Comparison of ENCODE assay signal across 11 cellular contexts in genomic region chr4:8189551-8190466, GRCh38. TPM values are rescaled to one million over a fixed set of nuclear protein-coding genes. Genes with fewer than 3 reads are reported as not detected.
DNase-seq lines count a peak whose midpoint lies in the region; ATAC-seq, FAIRE-seq and TF ChIP-seq lines count a peak whose summit lies in the region.
"Had no signal": no experiment of that assay in that cellular context is flagged by ENCODE, and none has a peak within 500 bp of the region (broad histone marks: within the 10 kb centered on the region; RNA-seq: fewer than 3 reads in every experiment).

No MANE protein-coding gene starts in this region.

- H3K9me3 ChIP-seq in BLaER1 treated with 17β-estradiol and CSF1 and Interleukin-3, amounts not matched to agents 10 nM and 100 nM (replicated peaks in 1 of 11), result no peaks in the 10 kb centered on the region
- H3K9me3 ChIP-seq in T-helper 17 cell (ENCODE audit: control insufficient read depth, low read length, poor library complexity, severe bottlenecking) (no peaks in the 10 kb centered on the region), gastroesophageal sphincter (no peaks in the 10 kb centered on the region), prostate gland (no peaks in the 10 kb centered on the region)

- peak overlapping the region in 9 of 11 experiments; percentile 55 to 83 (median 70); a peak in 14 of 22 replicates for H3K27ac ChIP-seq in BLaER1 treated with 17β-estradiol and CSF1 and Interleukin-3, amounts not matched to agents 10 nM and 100 nM
- peak overlapping the region in 3 of 4 donors; percentile 74 to 78 (median 75) for H3K27ac ChIP-seq in gastroesophageal sphincter
- H3K27ac ChIP-seq in prostate gland, result peak overlapping the region; percentile 54 to 71

- no peak for TF ChIP-seq CTCF in gastroesophageal sphincter (IDR thresholded peaks at IDR 0.05)
- TF ChIP-seq CTCF in prostate gland (IDR thresholded peaks at IDR 0.05), result no peak

- TF ChIP-seq POLR2A in gastroesophageal sphincter (IDR thresholded peaks at IDR 0.05), result no peak
- TF ChIP-seq POLR2A in prostate gland (IDR thresholded peaks at IDR 0.05), result no peak

- peak overlapping the region; percentile 57 for H3K27ac Mint-ChIP-seq in T-helper 17 cell
- H3K27ac Mint-ChIP-seq: nephron progenitor cell had no signal

- H3K4me3 ChIP-seq in BLaER1 treated with 17β-estradiol and CSF1 and Interleukin-3, amounts not matched to agents 10 nM and 100 nM, result no peak overlapping the region; a peak in 1 of 20 replicates
- H3K4me3 ChIP-seq in gastroesophageal sphincter, result no peak overlapping the region
- H3K4me3 ChIP-seq in prostate gland, result no peak overlapping the region

- no peaks in the 10 kb centered on the region for H4K20me1 ChIP-seq in BLaER1 treated with 17β-estradiol and CSF1 and Interleukin-3, amounts not matched to agents 10 nM and 100 nM

- peaks cover 7% of the 10 kb centered on the region for H3K4me1 Mint-ChIP-seq in T-helper 17 cell

- peak overlapping the region in 8 of 11 experiments; percentile 3 to 70 (median 33); a peak in 7 of 22 replicates for H3K9ac ChIP-seq in BLaER1 treated with 17β-estradiol and CSF1 and Interleukin-3, amounts not matched to agents 10 nM and 100 nM

- H3K36me3 Mint-ChIP-seq in T-helper 17 cell (ENCODE audit: low read depth), result no peaks in the 10 kb centered on the region

- TF ChIP-seq EP300 in gastroesophageal sphincter (IDR thresholded peaks at IDR 0.05), result no peak

- peaks cover 16% of the 10 kb centered on the region for H3K27me3 Mint-ChIP-seq in T-helper 17 cell

- no peak overlapping the region for H3K4me3 Mint-ChIP-seq in T-helper 17 cell
- H3K4me3 Mint-ChIP-seq: nephron progenitor cell had no signal

- peaks cover 90 to 100% (median 99%) of the 10 kb centered on the region in 10 experiments for H3K4me1 ChIP-seq in BLaER1 treated with 17β-estradiol and CSF1 and Interleukin-3, amounts not matched to agents 10 nM and 100 nM
- H3K4me1 ChIP-seq in gastroesophageal sphincter, result peaks cover 0 to 37% (median 20%) of the 10 kb centered on the region in 3 donors
- H3K4me1 ChIP-seq in prostate gland (replicated peaks), result peaks cover 9% of the 10 kb centered on the region

- ATAC-seq in T-helper 17 cell (no peak), gastroesophageal sphincter (no peak), GM18907 (IDR thresholded peaks at IDR 0.05; ENCODE audit: unreplicated experiment) (no peak)

- intact Hi-C loops in prostate gland (cut with DNase I), result no loop called here

- DNase-seq in T-helper 17 cell, result no peak
- no peak for DNase-seq in prostate gland (ENCODE audit: low spot score)
- no peak for DNase-seq in T1000 (lab: John Stamatoyannopoulos, UW)
- DNase-seq in stimulated activated CD4-positive, alpha-beta T cell treated with anti-CD3 and anti-CD28 coated beads, Interleukin-4, amount 100 ng/mL, for 4 hours, result no peak
- no peak for DNase-seq in GM19239 (ENCODE audit: insufficient read length, low spot score)
- DNase-seq: activated effector memory CD4-positive, alpha-beta T cell treated with anti-CD3 and anti-CD28 coated beads, Interleukin-2, amount 50 U/mL, for 16 hours; nephron progenitor cell had no signal

- peaks cover 3 to 14% (median 11%) of the 10 kb centered on the region in 11 experiments; a peak in 18 of 22 replicates for H3K27me3 ChIP-seq in BLaER1 treated with 17β-estradiol and CSF1 and Interleukin-3, amounts not matched to agents 10 nM and 100 nM
- H3K27me3 ChIP-seq in gastroesophageal sphincter (no peaks in the 10 kb centered on the region), prostate gland (replicated peaks; ENCODE audit: insufficient read depth) (no peaks in the 10 kb centered on the region)

- WGBS in gastroesophageal sphincter (ENCODE audit: low coverage in 1 of 2), 2 donors, result 73 to 100% methylated on average over 1 to 11 of the region's 26 CpGs
- WGBS in prostate gland, result 89% methylated on average over 22 of the region's 26 CpGs

- peak overlapping the region; percentile 71 to 100 (median 98) for H3K4me2 ChIP-seq in BLaER1 treated with 17β-estradiol and CSF1 and Interleukin-3, amounts not matched to agents 10 nM and 100 nM

- no peaks in the 10 kb centered on the region for H3K36me3 ChIP-seq in BLaER1 treated with 17β-estradiol and CSF1 and Interleukin-3, amounts not matched to agents 10 nM and 100 nM
- no peaks in the 10 kb centered on the region for H3K36me3 ChIP-seq in gastroesophageal sphincter
- H3K36me3 ChIP-seq in prostate gland, result no peaks in the 10 kb centered on the region

- FAIRE-seq in GM19239 (lab: Jason Lieb, UNC), result no peak
- FAIRE-seq: D721Med had no signal

RNA-seq across cellular contexts. Expression of gene SH3TC1, which starts 9.3 kb away (rescaled TPM):
- 100 to 1,000 TPM; 134 TPM for total RNA-seq in T-helper 17 cell
- 10 to 100 TPM in 3 of 4 donors, 1 to 10 TPM in 1; 9.6 to 12.9 (median 12.6) TPM for total RNA-seq in gastroesophageal sphincter
- total RNA-seq in prostate gland, result 10 to 100 TPM; 22.4 to 37.5 TPM

RNA-seq across cellular contexts. Expression of gene ABLIM2, which starts 31.2 kb away (rescaled TPM):
- 1 to 10 TPM; 4.1 to 4.3 TPM for total RNA-seq in T-helper 17 cell
- 10 to 100 TPM in 1 of 4 donors, 1 to 10 TPM in 3; 5.0 to 13.5 (median 8.0) TPM for total RNA-seq in gastroesophageal sphincter
- 1 to 10 TPM; 2.6 to 7.3 TPM for total RNA-seq in prostate gland
